ENCODE assay signal across 8 cellular contexts in genomic region chr9:503881-504852, GRCh38. TPM values are rescaled to one million over a fixed set of nuclear protein-coding genes. Genes with fewer than 3 reads are reported as not detected.
A peak's percentile ranks its signal among the peaks of the same experiment; 100 is the strongest.
DNase-seq lines count a peak whose midpoint lies in the region; ATAC-seq and TF ChIP-seq lines count a peak whose summit lies in the region.

TSS of gene KANK1 (plus strand) at chr9:504695.

- peak within 1 kb of the TSS; percentile 71 to 77 for H3K9ac ChIP-seq in duodenal mucosa (ENCODE audit: low read depth in 1 of 2, low read length in 2 of 2)

- H3K4me3 ChIP-seq in AG04449 (ENCODE audit: low read depth, low read length) = peak within 1 kb of the TSS; percentile 52
- H3K4me3 ChIP-seq in duodenal mucosa (ENCODE audit: low read depth in 1 of 2, low read length in 2 of 2) = peak within 1 kb of the TSS; percentile 83 to 85
- peak within 1 kb of the TSS; percentile 55 for H3K4me3 ChIP-seq in lower leg skin (ENCODE audit: low read depth, poor library complexity, severe bottlenecking)

- no peaks in the 10 kb centered on the region for H3K9me3 ChIP-seq in duodenal mucosa (ENCODE audit: control insufficient read depth in 1 of 2, low read length in 2 of 2)

- TF ChIP-seq CTCF in AG04449 (IDR thresholded peaks at IDR 0.05; ENCODE audit: insufficient read depth, low read length, missing control alignments) (peak; percentile 43), lower leg skin (IDR thresholded peaks at IDR 0.05) (no peak)

- 1% methylated on average over 34 to 75 of the region's 119 CpGs for WGBS in lower leg skin, 2 donors

- intact Hi-C loops in activated CD4-positive, alpha-beta memory T cell treated with anti-CD3 and anti-CD28 coated beads for 36 hours (cut with micrococcal nuclease) = no loop called here
- intact Hi-C loops in lower leg skin (cut with DNase I; ENCODE audit: low total_unique reads) = no loop called here

- H3K27ac ChIP-seq in duodenal mucosa (ENCODE audit: low read depth, low read length) = peak within 1 kb of the TSS; percentile 72

- CTCF ChIA-PET in AG04449 (lab: Yijun Ruan, JAX) = interaction anchor here (0.9 kb wide), 1 partner anchor 12 kb away, joined by 4 read pairs; no protein-coding TSS in a partner anchor
- CTCF ChIA-PET in activated CD4-positive, alpha-beta memory T cell treated with anti-CD3 and anti-CD28 coated beads for 36 hours (lab: Charles Lee) = interaction anchor here (0.6 to 2.0 kb wide), 6 partner anchors 9 to 46 kb away, joined by 3 to 8 read pairs (median 6); no protein-coding TSS in a partner anchor

- no peak for TF ChIP-seq POLR2A in lower leg skin (IDR thresholded peaks at IDR 0.05)

- peaks cover 7% of the 10 kb centered on the region for H3K27me3 Mint-ChIP-seq in activated CD4-positive, alpha-beta memory T cell treated with anti-CD3 and anti-CD28 coated beads for 36 hours

- ATAC-seq in GM18517 (IDR thresholded peaks at IDR 0.05; ENCODE audit: unreplicated experiment) (peak; percentile 85), HG03060 (IDR thresholded peaks at IDR 0.05; ENCODE audit: low read depth, unreplicated experiment) (peak; percentile 42)

- no peaks in the 10 kb centered on the region for H3K36me3 ChIP-seq in duodenal mucosa (ENCODE audit: control insufficient read depth in 1 of 2, insufficient read depth in 2 of 2, low read length in 2 of 2)

- H3K4me1 ChIP-seq in duodenal mucosa (ENCODE audit: control insufficient read depth in 1 of 2, insufficient read depth in 2 of 2, low read length in 2 of 2) = peaks cover 0 to 26% of the 10 kb centered on the region in 2 donors

- no peak for DNase-seq in AG04449 (ENCODE audit: low read depth, low spot score)
- peak; percentile 86 for DNase-seq in NCI-H345 (lab: John Stamatoyannopoulos, UW)
- DNase-seq in activated CD4-positive, alpha-beta memory T cell treated with anti-CD3 and anti-CD28 coated beads for 36 hours = peak; percentile 82
- DNase-seq in lower leg skin (ENCODE audit: low spot score in 2 of 2) = peak; percentile 48 to 91
- peak; percentile 72 for DNase-seq in stimulated activated CD4-positive, alpha-beta T cell treated with anti-CD3 and anti-CD28 coated beads, Interleukin-4, amount 100 ng/mL, for 4 hours

- POLR2A ChIA-PET in AG04449 (lab: Yijun Ruan, JAX) = no interaction called here
- POLR2A ChIA-PET in activated CD4-positive, alpha-beta memory T cell treated with anti-CD3 and anti-CD28 coated beads for 36 hours (lab: Charles Lee) = interaction anchor here (0.7 to 1.6 kb wide), 3 partner anchors 11 to 57 kb away, joined by 3 to 4 read pairs (median 3); no protein-coding TSS in a partner anchor

- peak within 1 kb of the TSS; percentile 77 for H3K27ac Mint-ChIP-seq in activated CD4-positive, alpha-beta memory T cell treated with anti-CD3 and anti-CD28 coated beads for 36 hours

- H3K9me3 Mint-ChIP-seq in activated CD4-positive, alpha-beta memory T cell treated with anti-CD3 and anti-CD28 coated beads for 36 hours = no peaks in the 10 kb centered on the region

- no peaks in the 10 kb centered on the region for H3K27me3 ChIP-seq in duodenal mucosa (ENCODE audit: control insufficient read depth in 1 of 2, insufficient read depth in 2 of 2, low read length in 2 of 2)

- H3K4me3 Mint-ChIP-seq in activated CD4-positive, alpha-beta memory T cell treated with anti-CD3 and anti-CD28 coated beads for 36 hours = peak within 1 kb of the TSS; percentile 79

- peaks cover 35% of the 10 kb centered on the region for H3K4me1 Mint-ChIP-seq in activated CD4-positive, alpha-beta memory T cell treated with anti-CD3 and anti-CD28 coated beads for 36 hours (ENCODE audit: low read depth)

- no peaks in the 10 kb centered on the region for H3K36me3 Mint-ChIP-seq in activated CD4-positive, alpha-beta memory T cell treated with anti-CD3 and anti-CD28 coated beads for 36 hours

RNA-seq across cellular contexts. Expression of gene KANK1, which starts in this region (rescaled TPM):
- 1 to 10 TPM; 8.3 TPM for total RNA-seq in activated CD4-positive, alpha-beta memory T cell treated with anti-CD3 and anti-CD28 coated beads for 36 hours
- 100 to 1,000 TPM; 127 to 150 (median 133) TPM for total RNA-seq in lower leg skin

Comparison
In these comparisons a context has a peak if more than half of its experiments do, and no peak if none do; other contexts are left out.
1. RNA of gene KANK1 (total RNA-seq): 127 to 150 TPM in lower leg skin; 8.3 TPM in activated CD4-positive, alpha-beta memory T cell treated with anti-CD3 and anti-CD28 coated beads for 36 hours; every median in the first group is over 10 times any median in the second.
2. Peak in every context shown above with its lines, with median percentiles within 50 percentile points of each other: H3K4me3 ChIP-seq.